ENCODE assay signal across 1 cellular context in the genomic region with DNA sequence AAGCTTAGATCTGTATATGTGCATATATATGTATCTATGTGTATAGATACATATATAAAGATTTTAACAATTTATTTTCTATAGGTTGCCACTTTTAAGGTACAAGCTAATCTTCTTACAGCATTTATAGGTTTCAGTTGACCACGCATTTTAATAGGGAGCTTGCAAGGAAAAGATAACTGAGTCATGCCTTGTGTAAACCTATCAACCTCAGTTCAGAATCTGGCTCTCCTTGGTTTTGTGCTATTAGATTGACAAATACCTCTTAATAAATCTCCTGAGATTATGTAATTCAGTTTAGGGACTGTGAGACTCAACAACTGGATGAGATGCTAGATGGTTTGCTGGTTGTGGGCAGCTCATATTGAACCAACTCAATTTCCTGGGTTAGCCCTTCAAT.
TF ChIP-seq lines count a peak whose summit lies in the region.

No MANE protein-coding gene starts in this region.

TF ChIP-seq in K562, 482 proteins besides CTCF, POLR2A, EP300 and RAD21 (continues in another document):
- TF ChIP-seq, protein P1, sequence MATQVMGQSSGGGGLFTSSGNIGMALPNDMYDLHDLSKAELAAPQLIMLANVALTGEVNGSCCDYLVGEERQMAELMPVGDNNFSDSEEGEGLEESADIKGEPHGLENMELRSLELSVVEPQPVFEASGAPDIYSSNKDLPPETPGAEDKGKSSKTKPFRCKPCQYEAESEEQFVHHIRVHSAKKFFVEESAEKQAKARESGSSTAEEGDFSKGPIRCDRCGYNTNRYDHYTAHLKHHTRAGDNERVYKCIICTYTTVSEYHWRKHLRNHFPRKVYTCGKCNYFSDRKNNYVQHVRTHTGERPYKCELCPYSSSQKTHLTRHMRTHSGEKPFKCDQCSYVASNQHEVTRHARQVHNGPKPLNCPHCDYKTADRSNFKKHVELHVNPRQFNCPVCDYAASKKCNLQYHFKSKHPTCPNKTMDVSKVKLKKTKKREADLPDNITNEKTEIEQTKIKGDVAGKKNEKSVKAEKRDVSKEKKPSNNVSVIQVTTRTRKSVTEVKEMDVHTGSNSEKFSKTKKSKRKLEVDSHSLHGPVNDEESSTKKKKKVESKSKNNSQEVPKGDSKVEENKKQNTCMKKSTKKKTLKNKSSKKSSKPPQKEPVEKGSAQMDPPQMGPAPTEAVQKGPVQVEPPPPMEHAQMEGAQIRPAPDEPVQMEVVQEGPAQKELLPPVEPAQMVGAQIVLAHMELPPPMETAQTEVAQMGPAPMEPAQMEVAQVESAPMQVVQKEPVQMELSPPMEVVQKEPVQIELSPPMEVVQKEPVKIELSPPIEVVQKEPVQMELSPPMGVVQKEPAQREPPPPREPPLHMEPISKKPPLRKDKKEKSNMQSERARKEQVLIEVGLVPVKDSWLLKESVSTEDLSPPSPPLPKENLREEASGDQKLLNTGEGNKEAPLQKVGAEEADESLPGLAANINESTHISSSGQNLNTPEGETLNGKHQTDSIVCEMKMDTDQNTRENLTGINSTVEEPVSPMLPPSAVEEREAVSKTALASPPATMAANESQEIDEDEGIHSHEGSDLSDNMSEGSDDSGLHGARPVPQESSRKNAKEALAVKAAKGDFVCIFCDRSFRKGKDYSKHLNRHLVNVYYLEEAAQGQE (CRISPR knock-in tag; IDR thresholded peaks at IDR 0.05; ENCODE audit: low read depth), result no peak
- TF ChIP-seq, protein P2, sequence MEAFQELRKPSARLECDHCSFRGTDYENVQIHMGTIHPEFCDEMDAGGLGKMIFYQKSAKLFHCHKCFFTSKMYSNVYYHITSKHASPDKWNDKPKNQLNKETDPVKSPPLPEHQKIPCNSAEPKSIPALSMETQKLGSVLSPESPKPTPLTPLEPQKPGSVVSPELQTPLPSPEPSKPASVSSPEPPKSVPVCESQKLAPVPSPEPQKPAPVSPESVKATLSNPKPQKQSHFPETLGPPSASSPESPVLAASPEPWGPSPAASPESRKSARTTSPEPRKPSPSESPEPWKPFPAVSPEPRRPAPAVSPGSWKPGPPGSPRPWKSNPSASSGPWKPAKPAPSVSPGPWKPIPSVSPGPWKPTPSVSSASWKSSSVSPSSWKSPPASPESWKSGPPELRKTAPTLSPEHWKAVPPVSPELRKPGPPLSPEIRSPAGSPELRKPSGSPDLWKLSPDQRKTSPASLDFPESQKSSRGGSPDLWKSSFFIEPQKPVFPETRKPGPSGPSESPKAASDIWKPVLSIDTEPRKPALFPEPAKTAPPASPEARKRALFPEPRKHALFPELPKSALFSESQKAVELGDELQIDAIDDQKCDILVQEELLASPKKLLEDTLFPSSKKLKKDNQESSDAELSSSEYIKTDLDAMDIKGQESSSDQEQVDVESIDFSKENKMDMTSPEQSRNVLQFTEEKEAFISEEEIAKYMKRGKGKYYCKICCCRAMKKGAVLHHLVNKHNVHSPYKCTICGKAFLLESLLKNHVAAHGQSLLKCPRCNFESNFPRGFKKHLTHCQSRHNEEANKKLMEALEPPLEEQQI (IDR thresholded peaks at IDR 0.05), result no peak
- no peak for TF ChIP-seq TGIF2 (CRISPR knock-in tag; IDR thresholded peaks at IDR 0.05)
- no peak for TF ChIP-seq SMARCA5 (IDR thresholded peaks at IDR 0.05)
- TF ChIP-seq FOXJ2 (tag; IDR thresholded peaks at IDR 0.05), result no peak
- no peak for TF ChIP-seq MAX (CRISPR knock-in tag; IDR thresholded peaks at IDR 0.05)
- no peak for TF ChIP-seq GTF2E2 (tag; IDR thresholded peaks at IDR 0.05)
- TF ChIP-seq, protein P3, sequence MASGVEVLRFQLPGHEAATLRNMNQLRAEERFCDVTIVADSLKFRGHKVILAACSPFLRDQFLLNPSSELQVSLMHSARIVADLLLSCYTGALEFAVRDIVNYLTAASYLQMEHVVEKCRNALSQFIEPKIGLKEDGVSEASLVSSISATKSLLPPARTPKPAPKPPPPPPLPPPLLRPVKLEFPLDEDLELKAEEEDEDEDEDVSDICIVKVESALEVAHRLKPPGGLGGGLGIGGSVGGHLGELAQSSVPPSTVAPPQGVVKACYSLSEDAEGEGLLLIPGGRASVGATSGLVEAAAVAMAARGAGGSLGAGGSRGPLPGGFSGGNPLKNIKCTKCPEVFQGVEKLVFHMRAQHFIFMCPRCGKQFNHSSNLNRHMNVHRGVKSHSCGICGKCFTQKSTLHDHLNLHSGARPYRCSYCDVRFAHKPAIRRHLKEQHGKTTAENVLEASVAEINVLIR (CRISPR knock-in tag; IDR thresholded peaks at IDR 0.05), result no peak
- no peak for TF ChIP-seq NR2C1 (IDR thresholded peaks at IDR 0.05)
- no peak for TF ChIP-seq NR2C1 (tag; IDR thresholded peaks at IDR 0.05)
- TF ChIP-seq HDAC1 (IDR thresholded peaks at IDR 0.05), result peak in 1 of 2 experiments; percentile 34; a peak in 1 of 4 replicates
- TF ChIP-seq SOX6 (IDR thresholded peaks at IDR 0.05), result no peak
- TF ChIP-seq ZNF57 (CRISPR knock-in tag; IDR thresholded peaks at IDR 0.05), result no peak
- no peak for TF ChIP-seq PYGO2 (tag; IDR thresholded peaks at IDR 0.05)
- TF ChIP-seq BDP1 (IDR thresholded peaks at IDR 0.05; ENCODE audit: insufficient read depth, insufficient read length), result no peak
- TF ChIP-seq BACH1 (tag; IDR thresholded peaks at IDR 0.05), result no peak
- TF ChIP-seq FOXM1 (IDR thresholded peaks at IDR 0.05; ENCODE audit: low read depth), result no peak
- no peak for TF ChIP-seq FOXM1 (CRISPR knock-in tag; IDR thresholded peaks at IDR 0.05; ENCODE audit: low read depth)
- TF ChIP-seq HEY1 (CRISPR knock-in tag; IDR thresholded peaks at IDR 0.05; ENCODE audit: borderline replicate concordance), result no peak
- peak; percentile 61 for TF ChIP-seq ARID1B (IDR thresholded peaks at IDR 0.05)
- TF ChIP-seq TBP (optimal IDR thresholded peaks at IDR 0.05; ENCODE audit: low read depth, low read length), result no peak
- no peak for TF ChIP-seq ZFX (CRISPR knock-in tag; IDR thresholded peaks at IDR 0.05)
- no peak for TF ChIP-seq SAP30 (IDR thresholded peaks at IDR 0.05; ENCODE audit: borderline replicate concordance, insufficient read depth, low read depth, low read length, poor library complexity, severe bottlenecking)
- no peak for TF ChIP-seq LEF1 (IDR thresholded peaks at IDR 0.05)
- no peak for TF ChIP-seq BRF1 (IDR thresholded peaks at IDR 0.05; ENCODE audit: borderline replicate concordance, extremely low read depth, insufficient read length)
- TF ChIP-seq ETV5 (CRISPR knock-in tag; IDR thresholded peaks at IDR 0.05; ENCODE audit: low read depth), result no peak
- TF ChIP-seq ZBTB43 (CRISPR knock-in tag; IDR thresholded peaks at IDR 0.05), result no peak
- no peak for TF ChIP-seq ZNF134 (CRISPR knock-in tag; conservative IDR thresholded peaks at IDR 0.05)
- TF ChIP-seq PREB (CRISPR knock-in tag; IDR thresholded peaks at IDR 0.05), result no peak
- peak; percentile 58 for TF ChIP-seq FOSL1 (tag; conservative IDR thresholded peaks at IDR 0.05)
- TF ChIP-seq JUND (IDR thresholded peaks at IDR 0.05; ENCODE audit: borderline replicate concordance, low read depth, low read length), result peak; percentile 22; the same call in 1 of the 2 replicates
- TF ChIP-seq JUND (tag; IDR thresholded peaks at IDR 0.05; ENCODE audit: borderline replicate concordance, low read depth, low read length), result no peak
- no peak for TF ChIP-seq ZNF175 (CRISPR knock-in tag; IDR thresholded peaks at IDR 0.05; ENCODE audit: low read depth)
- TF ChIP-seq TCF3 (CRISPR knock-in tag; IDR thresholded peaks at IDR 0.05), result peak; percentile 58
- TF ChIP-seq SIX5 (IDR thresholded peaks at IDR 0.05; ENCODE audit: borderline replicate concordance in 1 of 2, insufficient read depth in 1 of 2, low read depth in 1 of 2, low read length in 2 of 2), result no peak
- TF ChIP-seq HINFP (tag; conservative IDR thresholded peaks at IDR 0.05; ENCODE audit: low read depth), result no peak
- no peak for TF ChIP-seq ATF7 (IDR thresholded peaks at IDR 0.05)
- TF ChIP-seq RAD51 (IDR thresholded peaks at IDR 0.05; ENCODE audit: borderline replicate concordance, low read depth), result no peak
- no peak for TF ChIP-seq HDAC8 (tag; IDR thresholded peaks at IDR 0.05)
- peak; percentile 20 for TF ChIP-seq DACH1 (IDR thresholded peaks at IDR 0.05; ENCODE audit: partially characterized antibody)
- no peak for TF ChIP-seq SMC3 (conservative IDR thresholded peaks at IDR 0.05; ENCODE audit: insufficient read depth, low read depth, low read length)
- TF ChIP-seq ZFPM2 (CRISPR knock-in tag; IDR thresholded peaks at IDR 0.05), result no peak
- no peak for TF ChIP-seq ZNF224 (CRISPR knock-in tag; IDR thresholded peaks at IDR 0.05)
- TF ChIP-seq CBFA2T2 (conservative IDR thresholded peaks at IDR 0.05), result 0 out of 2 replicates have a peak, but pooled peaks have one; percentile 27
- no peak for TF ChIP-seq NRF1 (conservative IDR thresholded peaks at IDR 0.05 in 1 of 2, IDR thresholded peaks at IDR 0.05 in 1 of 2)
- TF ChIP-seq MXI1 (IDR thresholded peaks at IDR 0.05; ENCODE audit: low read depth, low read length), result no peak
- peak; percentile 37; the same call in 1 of the 2 replicates for TF ChIP-seq TAL1 (IDR thresholded peaks at IDR 0.05)
- TF ChIP-seq, protein P4, sequence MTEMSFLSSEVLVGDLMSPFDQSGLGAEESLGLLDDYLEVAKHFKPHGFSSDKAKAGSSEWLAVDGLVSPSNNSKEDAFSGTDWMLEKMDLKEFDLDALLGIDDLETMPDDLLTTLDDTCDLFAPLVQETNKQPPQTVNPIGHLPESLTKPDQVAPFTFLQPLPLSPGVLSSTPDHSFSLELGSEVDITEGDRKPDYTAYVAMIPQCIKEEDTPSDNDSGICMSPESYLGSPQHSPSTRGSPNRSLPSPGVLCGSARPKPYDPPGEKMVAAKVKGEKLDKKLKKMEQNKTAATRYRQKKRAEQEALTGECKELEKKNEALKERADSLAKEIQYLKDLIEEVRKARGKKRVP (CRISPR knock-in tag; IDR thresholded peaks at IDR 0.05), result no peak
- TF ChIP-seq NR4A1 (CRISPR knock-in tag; IDR thresholded peaks at IDR 0.05), result no peak
- TF ChIP-seq NR4A1 (tag; IDR thresholded peaks at IDR 0.05), result no peak
- TF ChIP-seq, protein P5, sequence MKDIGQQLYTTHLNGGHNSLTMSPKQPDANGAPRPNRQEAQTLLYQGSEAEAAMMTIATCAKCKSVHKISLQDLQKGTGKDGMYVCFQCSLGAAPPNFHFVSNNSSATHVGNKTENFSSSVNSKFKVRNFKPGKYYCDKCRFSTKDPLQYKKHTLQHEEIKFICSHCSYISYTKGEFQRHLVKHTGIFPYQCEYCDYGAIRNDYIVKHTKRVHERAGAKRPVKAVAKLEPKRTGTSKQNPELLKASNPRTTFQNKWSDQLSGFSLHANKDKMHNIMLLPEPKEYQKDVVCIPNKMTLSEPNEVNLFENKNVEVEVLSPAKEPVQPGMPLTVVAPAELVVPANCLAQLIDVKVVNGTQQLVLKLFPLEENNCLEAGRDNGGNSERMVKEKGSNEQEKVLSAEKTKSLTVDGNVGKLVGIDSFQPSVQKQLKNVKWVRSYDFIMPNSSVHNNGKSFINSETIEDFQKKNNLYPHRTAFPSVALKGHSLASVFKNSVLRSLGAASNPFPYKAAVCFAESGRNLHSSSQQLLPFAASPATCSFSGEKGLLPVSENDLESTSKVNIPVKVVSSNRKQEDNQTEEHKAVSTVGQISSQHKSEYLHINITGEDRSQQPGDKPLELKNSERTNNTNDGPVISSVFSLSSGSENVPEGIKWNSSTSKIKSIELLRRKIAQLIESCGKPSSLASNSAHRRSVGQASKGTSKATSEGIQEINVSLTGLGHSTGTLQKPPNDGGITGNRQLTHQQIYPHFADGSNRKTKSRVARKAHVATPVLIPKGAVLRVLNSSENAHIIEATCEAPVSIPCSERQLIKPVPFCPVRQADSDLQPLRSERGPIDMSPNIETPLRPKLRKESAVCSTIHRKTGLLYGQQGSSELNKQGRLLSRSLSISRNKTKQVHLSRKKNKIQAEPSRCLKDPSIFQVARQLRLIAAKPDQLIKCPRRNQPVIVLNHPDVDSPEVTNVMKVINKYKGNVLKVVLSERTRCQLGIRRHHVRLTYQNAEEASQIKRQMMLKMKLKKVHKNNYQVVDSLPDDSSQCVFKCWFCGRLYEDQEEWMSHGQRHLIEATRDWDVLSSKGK (CRISPR knock-in tag; IDR thresholded peaks at IDR 0.05), result no peak
- TF ChIP-seq CBFA2T3 (IDR thresholded peaks at IDR 0.05), result peak; percentile 70
- TF ChIP-seq KDM1A (IDR thresholded peaks at IDR 0.05), result peak; percentile 88 to 89
- TF ChIP-seq ESRRA (IDR thresholded peaks at IDR 0.05; ENCODE audit: borderline replicate concordance, low read depth), result no peak
- peak; percentile 24; the same call in 1 of the 2 replicates for TF ChIP-seq STAT5A (IDR thresholded peaks at IDR 0.05; ENCODE audit: borderline replicate concordance, low read length)
